ENCODE assay signal across 8 cellular contexts in genomic region chr12:13857750-13858149, GRCh38.
"Had no signal": no experiment of that assay in that cellular context is flagged by ENCODE, and none has a peak within 500 bp of the region (broad histone marks: within the 10 kb centered on the region; RNA-seq: fewer than 3 reads in every experiment).

No MANE protein-coding gene starts in this region.

- ATAC-seq: GM23338, HepG2 had no signal

- DNase-seq: H9, HCEC 1CT had no signal

- H3K27ac Mint-ChIP-seq: GM23338, H9, IgD-negative memory B cell had no signal

- FAIRE-seq: H1, H54, HepG2 had no signal

- H3K9me3 Mint-ChIP-seq: GM23338, H9, IgD-negative memory B cell had no signal

- H3K4me3 ChIP-seq: GM23338 had no signal

- H3K27ac ChIP-seq: HL-60 had no signal

- H3K4me3 Mint-ChIP-seq: GM23338, H9, IgD-negative memory B cell had no signal

- H3K4me1 Mint-ChIP-seq: IgD-negative memory B cell had no signal
